Comparison of ENCODE assay signal across 13 cellular contexts in the genomic region with DNA sequence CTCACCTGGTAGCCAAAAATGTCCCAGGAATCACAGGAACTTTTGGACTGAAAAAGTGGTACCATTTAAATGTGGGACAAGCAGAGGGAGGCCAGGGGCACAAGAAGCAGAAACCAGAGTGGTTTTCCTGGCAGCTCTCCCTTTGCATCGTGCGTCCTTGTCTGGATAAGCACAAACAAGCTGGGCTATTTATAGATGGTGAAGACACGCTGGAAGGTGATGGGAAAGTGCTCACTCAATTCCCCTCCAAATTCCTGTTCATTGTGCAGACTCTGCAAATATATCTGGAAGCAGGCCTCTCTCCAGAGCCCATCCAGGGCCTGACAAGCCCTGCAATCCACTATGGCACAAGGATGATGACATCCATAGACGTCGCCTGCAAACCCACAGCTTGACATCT.
"Had no signal": no experiment of that assay in that cellular context is flagged by ENCODE, and none has a peak within 500 bp of the region (broad histone marks: within the 10 kb centered on the region; RNA-seq: fewer than 3 reads in every experiment).

No MANE protein-coding gene starts in this region.

- H3K4me1 ChIP-seq: adrenal gland, esophagus squamous epithelium had no signal

- H3K27me3 ChIP-seq: adrenal gland, esophagus squamous epithelium, neutrophil had no signal

- H3K9me3 ChIP-seq: adrenal gland, esophagus squamous epithelium, neutrophil had no signal

- H3K4me3 ChIP-seq: adrenal gland, coronary artery, esophagus squamous epithelium, lung had no signal

- DNase-seq: activated CD4-positive, alpha-beta T cell treated with anti-CD3 and anti-CD28 coated beads, Interleukin-2, amount 50 U/mL, for 4 hours; activated naive CD4-positive, alpha-beta T cell treated with anti-CD3 and anti-CD28 coated beads, Interleukin-2, amount 10 ng/mL, durations not matched to agents 7 days and 5 days; adrenal gland; central memory CD4-positive, alpha-beta T cell; esophagus squamous epithelium; midbrain; posterior cingulate gyrus; stimulated activated naive CD8-positive, alpha-beta T cell treated with anti-CD3 and anti-CD28 coated beads, Interleukin-15, Interleukin-2, amounts not matched to agents 100 U/mL and 50 U/mL, for 24 hours; T1000 had no signal

- ATAC-seq: activated CD4-positive, CD25-positive, alpha-beta regulatory T cell treated with anti-CD3 and anti-CD28 coated beads, Interleukin-2, amount 50 U/mL, for 24 hours had no signal

- H3K27ac ChIP-seq: adrenal gland, coronary artery, esophagus squamous epithelium, neutrophil had no signal

- H3K36me3 ChIP-seq: adrenal gland, esophagus squamous epithelium had no signal
